Comparison of ENCODE assay signal across 9 cellular contexts in the genomic region with DNA sequence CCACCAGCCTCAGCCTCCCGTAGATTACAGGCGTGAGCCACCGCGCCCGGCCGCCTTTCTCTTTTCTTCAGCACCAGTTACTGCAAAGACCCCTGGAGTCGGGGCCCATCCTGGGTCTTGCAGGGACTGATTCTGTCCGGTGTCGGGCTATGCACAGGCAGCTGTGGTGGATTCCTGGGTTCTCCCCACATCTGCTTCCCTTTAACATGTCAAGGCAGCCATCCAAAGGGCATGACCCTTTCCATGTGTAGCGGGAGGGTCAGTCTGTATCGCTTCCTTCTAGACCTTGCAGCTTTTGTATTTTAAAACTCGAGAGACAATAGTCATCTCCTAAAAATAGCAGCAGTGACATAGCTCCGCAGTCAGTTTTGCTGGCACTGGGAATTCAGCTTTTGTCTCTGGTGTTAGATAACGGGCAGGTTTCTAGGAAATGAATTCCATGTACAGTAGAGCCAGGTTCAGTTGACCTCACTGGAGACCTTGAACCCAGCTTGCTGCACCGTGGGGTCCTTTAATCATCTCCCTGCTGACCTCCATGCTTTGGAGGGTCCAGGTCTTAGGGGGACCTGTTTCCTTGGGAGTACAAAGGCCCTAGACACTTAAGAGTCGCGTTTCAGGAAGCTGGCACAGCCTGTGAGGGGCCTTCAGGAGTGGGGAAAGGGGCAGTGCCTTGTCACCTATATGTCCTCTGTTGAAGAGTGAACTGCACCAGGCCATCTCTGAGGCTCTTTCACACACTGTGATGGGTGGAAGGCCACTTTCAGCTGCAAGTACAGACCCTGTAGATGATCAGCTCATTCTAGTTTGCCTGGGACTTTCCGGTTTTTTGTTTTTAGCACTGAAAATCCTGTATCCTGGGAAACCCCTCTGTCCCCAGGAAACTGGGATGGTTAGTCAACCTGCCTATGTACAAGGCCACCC. TPM values are rescaled to one million over a fixed set of nuclear protein-coding genes. Genes with fewer than 3 reads are reported as not detected.
A peak's percentile ranks its signal among the peaks of the same experiment; 100 is the strongest.
DNase-seq lines count a peak whose midpoint lies in the region; FAIRE-seq and TF ChIP-seq lines count a peak whose summit lies in the region.
"Had no signal": no experiment of that assay in that cellular context is flagged by ENCODE, and none has a peak within 500 bp of the region (broad histone marks: within the 10 kb centered on the region; RNA-seq: fewer than 3 reads in every experiment).

No MANE protein-coding gene starts in this region.

- no peak overlapping the region for H3K4me3 ChIP-seq in GM23248
- H3K4me3 ChIP-seq in Peyer's patch: no peak overlapping the region

- peak; percentile 48 for FAIRE-seq in GM12891 (lab: Jason Lieb, UNC)

- in situ Hi-C loops in GM23248 (cut with MboI): no loop called here

- no peaks in the 10 kb centered on the region for H3K9me3 ChIP-seq in GM23248 (ENCODE audit: low read depth)
- no peaks in the 10 kb centered on the region for H3K9me3 ChIP-seq in Peyer's patch

- no peak overlapping the region for H2AFZ ChIP-seq in GM23248

- TF ChIP-seq CTCF in Peyer's patch (IDR thresholded peaks at IDR 0.05): no peak

- H3K27me3 ChIP-seq in GM23248 (replicated peaks; ENCODE audit: insufficient read depth) (no peaks in the 10 kb centered on the region), Peyer's patch (no peaks in the 10 kb centered on the region)

- 43 to 44% methylated on average over 18 of the region's 18 CpGs for WGBS in GM23248 (ENCODE audit: low coverage in 1 of 2, low lambda C conversion rate in 2 of 2, missing lambda C conversion rate in 2 of 2), 2 experiments

- no peaks in the 10 kb centered on the region for H3K9me2 ChIP-seq in GM23248 (ENCODE audit: insufficient read depth)

- H3K4me1 ChIP-seq in GM23248 (ENCODE audit: insufficient read depth) (peaks cover 10% of the 10 kb centered on the region), Peyer's patch (peaks cover 0 to 13% (median 8%) of the 10 kb centered on the region in 4 donors)

- no peaks in the 10 kb centered on the region; the same call in 1 of the 2 replicates for H4K20me1 ChIP-seq in GM23248 (ENCODE audit: insufficient read depth)

- no peaks in the 10 kb centered on the region for H3K79me2 ChIP-seq in GM23248 (ENCODE audit: insufficient read depth)

- no peak for TF ChIP-seq POLR2A in GM12891 (IDR thresholded peaks at IDR 0.05; ENCODE audit: low read depth, low read length)
- no peak for TF ChIP-seq POLR2A in Peyer's patch (IDR thresholded peaks at IDR 0.05)

- H3K36me3 ChIP-seq in GM23248 (ENCODE audit: low read depth) (no peaks in the 10 kb centered on the region), Peyer's patch (no peaks in the 10 kb centered on the region)

- H3K27ac ChIP-seq in GM23248: no peak overlapping the region
- H3K27ac ChIP-seq in Peyer's patch: peak overlapping the region in 1 of 4 donors; percentile 28
- H3K27ac ChIP-seq: epithelial cell of prostate had no signal

- no peak overlapping the region for H3K9ac ChIP-seq in GM23248

- H3K4me2 ChIP-seq in GM23248 (ENCODE audit: unreplicated experiment): no peak overlapping the region

- DNase-seq in GM12891 (ENCODE audit: insufficient read length, low spot score) (no peak), GM23248 (peak; percentile 65), Peyer's patch (peak in 2 of 3 donors; percentile 21 to 47), lung microvascular endothelial cell (ENCODE audit: low read depth in 2 of 2) (peak; percentile 87 to 95), GF-D8 (lab: John Stamatoyannopoulos, UW) (no peak), SW480 (ENCODE audit: low spot score) (no peak), NAMALWA (ENCODE audit: low spot score) (no peak)
- DNase-seq in stimulated activated CD4-positive, alpha-beta T cell treated with anti-CD3 and anti-CD28 coated beads, Interleukin-4, amount 100 ng/mL, for 4 hours: no peak

- H3F3A ChIP-seq in GM23248 (ENCODE audit: insufficient read depth): no peaks in the 10 kb centered on the region

TF ChIP-seq in GM12891, 5 proteins besides CTCF, POLR2A, EP300 and RAD21:
- TF ChIP-seq PAX5 (IDR thresholded peaks at IDR 0.05; ENCODE audit: insufficient read depth, low read length, severe bottlenecking) (no peak), SPI1 (IDR thresholded peaks at IDR 0.05; ENCODE audit: low read depth, low read length) (no peak; the same call in 1 of the 2 replicates), TAF1 (IDR thresholded peaks at IDR 0.05; ENCODE audit: low read depth, low read length) (no peak), POU2F2 (IDR thresholded peaks at IDR 0.05; ENCODE audit: low read depth, low read length) (no peak), POLR2AphosphoS5 (IDR thresholded peaks at IDR 0.05; ENCODE audit: low read depth, low read length) (no peak)

RNA-seq across cellular contexts. Expression of a gene that starts 13.8 kb away (rescaled TPM):
- 27.9 TPM for polyA plus RNA-seq in GM12891 (2012; ENCODE audit: low read depth, missing spikeins)
- 1.5 and 2.4 TPM in 2 replicates for total RNA-seq in GM23248 (2014; rRNA removed; shearing (Covaris generic))
- polyA plus RNA-seq in GM23248 (2016; fragmentation: Nextera tagmentation; extraction: Ambion mirVana): 0.57 and 0.71 TPM in 2 replicates
- 1 to 10 TPM in 3 of 4 donors, under 1 TPM in 1; 0.70 to 6.6 (median 3.6) TPM for total RNA-seq in Peyer's patch
- total RNA-seq in lung microvascular endothelial cell: 1.4 and 2.6 TPM in 2 replicates

Comparison
In these comparisons a context has a peak if more than half of its experiments do, and no peak if none do; other contexts are left out.
1. DNase-seq: peak in GM23248 (single experiment), Peyer's patch (2 of 3) and lung microvascular endothelial cell (2 of 2); none in GM12891 (single experiment), GF-D8 (single experiment), SW480 (single experiment), NAMALWA (single experiment) and stimulated activated CD4-positive, alpha-beta T cell treated with anti-CD3 and anti-CD28 coated beads, Interleukin-4, amount 100 ng/mL, for 4 hours (0 of 2).